1 cellular context compared by ENCODE assay signal in the genomic region with DNA sequence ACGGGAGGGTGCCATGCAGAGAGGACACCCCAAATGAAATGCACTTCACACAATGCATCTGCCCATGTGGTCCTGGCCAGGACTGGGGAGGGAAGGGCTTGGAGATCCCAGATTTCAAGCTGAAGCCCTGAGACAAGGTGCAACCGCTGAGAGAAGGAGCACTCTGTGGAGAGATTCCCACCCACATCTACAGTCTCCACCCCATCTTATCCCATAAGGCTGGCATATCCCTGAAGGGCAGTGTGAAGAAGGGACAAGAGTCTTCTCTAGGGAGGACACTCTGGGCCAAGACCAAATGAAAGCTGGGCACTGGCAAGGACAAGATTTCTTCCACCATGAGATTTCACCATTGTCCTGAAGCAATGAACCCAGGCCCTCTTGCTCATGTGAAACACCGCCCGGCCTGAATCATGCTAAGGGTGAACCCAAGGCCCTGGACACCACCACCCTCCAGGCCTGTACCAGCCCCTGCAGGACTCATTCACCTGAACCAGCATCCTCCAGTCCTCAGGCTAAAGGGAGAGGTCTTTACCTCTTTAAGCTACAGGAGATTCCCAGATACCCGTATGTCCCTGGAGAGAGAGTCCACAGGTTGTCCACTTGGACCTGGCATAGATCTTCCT.
TF ChIP-seq lines count a peak whose summit lies in the region.

No MANE protein-coding gene starts in this region.

TF ChIP-seq in WTC11, 78 proteins besides CTCF, POLR2A, EP300 and RAD21 (continued from another document):
- TF ChIP-seq, protein P1, sequence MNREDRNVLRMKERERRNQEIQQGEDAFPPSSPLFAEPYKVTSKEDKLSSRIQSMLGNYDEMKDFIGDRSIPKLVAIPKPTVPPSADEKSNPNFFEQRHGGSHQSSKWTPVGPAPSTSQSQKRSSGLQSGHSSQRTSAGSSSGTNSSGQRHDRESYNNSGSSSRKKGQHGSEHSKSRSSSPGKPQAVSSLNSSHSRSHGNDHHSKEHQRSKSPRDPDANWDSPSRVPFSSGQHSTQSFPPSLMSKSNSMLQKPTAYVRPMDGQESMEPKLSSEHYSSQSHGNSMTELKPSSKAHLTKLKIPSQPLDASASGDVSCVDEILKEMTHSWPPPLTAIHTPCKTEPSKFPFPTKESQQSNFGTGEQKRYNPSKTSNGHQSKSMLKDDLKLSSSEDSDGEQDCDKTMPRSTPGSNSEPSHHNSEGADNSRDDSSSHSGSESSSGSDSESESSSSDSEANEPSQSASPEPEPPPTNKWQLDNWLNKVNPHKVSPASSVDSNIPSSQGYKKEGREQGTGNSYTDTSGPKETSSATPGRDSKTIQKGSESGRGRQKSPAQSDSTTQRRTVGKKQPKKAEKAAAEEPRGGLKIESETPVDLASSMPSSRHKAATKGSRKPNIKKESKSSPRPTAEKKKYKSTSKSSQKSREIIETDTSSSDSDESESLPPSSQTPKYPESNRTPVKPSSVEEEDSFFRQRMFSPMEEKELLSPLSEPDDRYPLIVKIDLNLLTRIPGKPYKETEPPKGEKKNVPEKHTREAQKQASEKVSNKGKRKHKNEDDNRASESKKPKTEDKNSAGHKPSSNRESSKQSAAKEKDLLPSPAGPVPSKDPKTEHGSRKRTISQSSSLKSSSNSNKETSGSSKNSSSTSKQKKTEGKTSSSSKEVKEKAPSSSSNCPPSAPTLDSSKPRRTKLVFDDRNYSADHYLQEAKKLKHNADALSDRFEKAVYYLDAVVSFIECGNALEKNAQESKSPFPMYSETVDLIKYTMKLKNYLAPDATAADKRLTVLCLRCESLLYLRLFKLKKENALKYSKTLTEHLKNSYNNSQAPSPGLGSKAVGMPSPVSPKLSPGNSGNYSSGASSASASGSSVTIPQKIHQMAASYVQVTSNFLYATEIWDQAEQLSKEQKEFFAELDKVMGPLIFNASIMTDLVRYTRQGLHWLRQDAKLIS (CRISPR knock-in tag; IDR thresholded peaks at IDR 0.05; ENCODE audit: borderline replicate concordance): no peak
- TF ChIP-seq, protein P2, sequence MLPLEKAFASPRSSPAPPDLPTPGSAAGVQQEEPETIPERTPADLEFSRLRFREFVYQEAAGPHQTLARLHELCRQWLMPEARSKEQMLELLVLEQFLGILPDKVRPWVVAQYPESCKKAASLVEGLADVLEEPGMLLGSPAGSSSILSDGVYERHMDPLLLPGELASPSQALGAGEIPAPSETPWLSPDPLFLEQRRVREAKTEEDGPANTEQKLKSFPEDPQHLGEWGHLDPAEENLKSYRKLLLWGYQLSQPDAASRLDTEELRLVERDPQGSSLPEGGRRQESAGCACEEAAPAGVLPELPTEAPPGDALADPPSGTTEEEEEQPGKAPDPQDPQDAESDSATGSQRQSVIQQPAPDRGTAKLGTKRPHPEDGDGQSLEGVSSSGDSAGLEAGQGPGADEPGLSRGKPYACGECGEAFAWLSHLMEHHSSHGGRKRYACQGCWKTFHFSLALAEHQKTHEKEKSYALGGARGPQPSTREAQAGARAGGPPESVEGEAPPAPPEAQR (CRISPR knock-in tag; IDR thresholded peaks at IDR 0.05): no peak
